Comparison of ENCODE assay signal across 1 cellular context in genomic region chr11:83046626-83047172, GRCh38.
TF ChIP-seq lines count a peak whose summit lies in the region.

No MANE protein-coding gene starts in this region.

TF ChIP-seq in A549, 52 proteins besides CTCF, POLR2A, EP300 and RAD21:
- TF ChIP-seq, protein P1, sequence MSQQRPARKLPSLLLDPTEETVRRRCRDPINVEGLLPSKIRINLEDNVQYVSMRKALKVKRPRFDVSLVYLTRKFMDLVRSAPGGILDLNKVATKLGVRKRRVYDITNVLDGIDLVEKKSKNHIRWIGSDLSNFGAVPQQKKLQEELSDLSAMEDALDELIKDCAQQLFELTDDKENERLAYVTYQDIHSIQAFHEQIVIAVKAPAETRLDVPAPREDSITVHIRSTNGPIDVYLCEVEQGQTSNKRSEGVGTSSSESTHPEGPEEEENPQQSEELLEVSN (IDR thresholded peaks at IDR 0.05; ENCODE audit: borderline replicate concordance, low read depth), result no peak
- TF ChIP-seq KDM5A (IDR thresholded peaks at IDR 0.05), result no peak
- no peak for TF ChIP-seq ZC3H11A (IDR thresholded peaks at IDR 0.05)
- TF ChIP-seq CBX2 (IDR thresholded peaks at IDR 0.05; ENCODE audit: borderline replicate concordance, low read depth), result no peak
- TF ChIP-seq FOSB (CRISPR knock-in tag; IDR thresholded peaks at IDR 0.05), result no peak
- TF ChIP-seq POLR2AphosphoS2 (conservative IDR thresholded peaks at IDR 0.05; ENCODE audit: low read length), result no peak
- no peak for TF ChIP-seq USF2 (IDR thresholded peaks at IDR 0.05)
- TF ChIP-seq NR3C1 (IDR thresholded peaks at IDR 0.05), result no peak
- no peak for TF ChIP-seq MAZ (IDR thresholded peaks at IDR 0.05; ENCODE audit: borderline replicate concordance, low read depth, low read length)
- no peak for TF ChIP-seq SMC3 (IDR thresholded peaks at IDR 0.05)
- TF ChIP-seq CHD4 (IDR thresholded peaks at IDR 0.05; ENCODE audit: borderline replicate concordance), result no peak
